27 cellular contexts compared by ENCODE assay signal in the genomic region with DNA sequence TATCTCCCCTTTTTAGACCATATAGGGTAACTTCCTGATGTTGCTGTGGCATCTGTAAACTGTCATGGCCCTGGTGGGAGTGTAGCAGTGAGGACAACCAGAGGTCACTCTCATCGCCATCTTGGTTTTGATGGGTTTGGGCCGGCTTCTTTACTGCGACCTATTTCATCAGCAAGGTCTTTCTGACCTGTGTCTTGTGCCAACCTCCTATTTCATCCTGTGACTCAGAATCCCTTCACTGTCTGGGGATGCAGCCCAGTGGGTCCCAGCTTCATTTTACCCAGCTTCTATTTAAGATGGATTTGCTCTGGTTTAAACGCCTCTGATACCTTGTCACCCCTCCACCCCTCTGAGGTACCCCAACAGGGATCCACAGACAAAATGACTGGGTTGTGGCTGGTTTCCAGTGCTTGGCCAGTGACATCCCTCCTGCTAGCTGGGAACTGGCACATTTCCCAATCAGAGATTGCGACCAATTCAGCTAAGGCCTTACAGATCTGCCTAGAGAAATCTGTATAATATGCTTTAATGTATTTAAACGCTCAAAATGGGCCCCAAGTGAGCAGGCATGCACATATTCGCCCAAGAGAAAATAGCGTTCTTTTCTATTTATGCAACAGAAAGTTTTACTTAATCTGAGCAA.
DNase-seq lines count a peak whose midpoint lies in the region; ATAC-seq lines count a peak whose summit lies in the region.
"Had no signal": no experiment of that assay in that cellular context is flagged by ENCODE, and none has a peak within 500 bp of the region (broad histone marks: within the 10 kb centered on the region; RNA-seq: fewer than 3 reads in every experiment).

No MANE protein-coding gene starts in this region.

- ATAC-seq in GM21529 (IDR thresholded peaks at IDR 0.05; ENCODE audit: unreplicated experiment) = no peak
- no peak for ATAC-seq in GM21526 (IDR thresholded peaks at IDR 0.05; ENCODE audit: low FRiP score, unreplicated experiment)
- ATAC-seq: activated T-cell treated with anti-CD3 and anti-CD28 coated beads, Interleukin-2, amount 50 U/mL, for 72 hours; naive thymus-derived CD4-positive, alpha-beta T cell; stimulated activated naive CD8-positive, alpha-beta T cell treated with anti-CD3 and anti-CD28 coated beads, Interleukin-15, Interleukin-2, amounts not matched to agents 100 U/mL and 50 U/mL, for 24 hours; T-helper 17 cell had no signal

- no peaks in the 10 kb centered on the region for H3K4me1 Mint-ChIP-seq in CD8-positive, alpha-beta memory T cell
- H3K4me1 Mint-ChIP-seq: activated CD4-positive, alpha-beta T cell treated with anti-CD3 and anti-CD28 coated beads, Interleukin-2, amount 10 ng/mL, durations not matched to agents 7 days and 5 days; mesothelial cell of epicardium; naive thymus-derived CD4-positive, alpha-beta T cell had no signal

- H3K27ac Mint-ChIP-seq in CD8-positive, alpha-beta memory T cell = no peak overlapping the region
- H3K27ac Mint-ChIP-seq: activated CD4-positive, alpha-beta T cell treated with anti-CD3 and anti-CD28 coated beads, Interleukin-2, amount 10 ng/mL, durations not matched to agents 7 days and 5 days; activated naive CD4-positive, alpha-beta T cell treated with anti-CD3 and anti-CD28 coated beads for 36 hours; activated T-cell treated with anti-CD3 and anti-CD28 coated beads, Interleukin-2, amount 50 U/mL, for 72 hours; mesothelial cell of epicardium; naive thymus-derived CD4-positive, alpha-beta T cell; T-helper 17 cell had no signal

- no peak overlapping the region for H3K4me3 ChIP-seq in HUES48 (ENCODE audit: low read depth, low read length)
- H3K4me3 ChIP-seq in CD8-positive, alpha-beta memory T cell (ENCODE audit: low read length) = no peak overlapping the region
- H3K4me3 ChIP-seq: cardiac muscle cell, psoas muscle, SK-N-MC, skin epidermis, thyroid gland had no signal

- H3K4me1 ChIP-seq in HUES48 (ENCODE audit: control insufficient read depth, insufficient read depth, low read length) = peaks cover 13% of the 10 kb centered on the region
- H3K4me1 ChIP-seq in CD8-positive, alpha-beta memory T cell (ENCODE audit: insufficient read depth, low read length) = no peaks in the 10 kb centered on the region
- H3K4me1 ChIP-seq: psoas muscle, thyroid gland had no signal

- DNase-seq in Ammon's horn (ENCODE audit: low spot score) = peak; percentile 57
- peak; percentile 70 for DNase-seq in cerebellum (ENCODE audit: low spot score)
- peak; percentile 11 for DNase-seq in midbrain (lab: John Stamatoyannopoulos, UW)
- no peak for DNase-seq in CD8-positive, alpha-beta memory T cell
- DNase-seq: ACHN; activated CD4-positive, alpha-beta T cell treated with anti-CD3 and anti-CD28 coated beads, Interleukin-2, amount 10 ng/mL, durations not matched to agents 7 days and 5 days; activated naive CD4-positive, alpha-beta T cell treated with anti-CD3 and anti-CD28 coated beads for 36 hours; activated T-cell treated with anti-CD3 and anti-CD28 coated beads, Interleukin-2, amount 50 U/mL, for 72 hours; amniotic stem cell; dermis blood vessel endothelial cell; naive thymus-derived CD4-positive, alpha-beta T cell; NCI-H1417 treated with DMSO at 0.1 percent for 48 hours; NCI-H2081; NCI-H446; NCI-H774; psoas muscle; stimulated activated naive CD8-positive, alpha-beta T cell treated with anti-CD3 and anti-CD28 coated beads, Interleukin-15, Interleukin-2, amounts not matched to agents 100 U/mL and 50 U/mL, for 24 hours; T-helper 17 cell; thyroid gland had no signal

- CTCF ChIA-PET in CD8-positive, alpha-beta memory T cell (lab: Charles Lee) = no interaction called here

- no peaks in the 10 kb centered on the region for H3K27me3 Mint-ChIP-seq in CD8-positive, alpha-beta memory T cell
- H3K27me3 Mint-ChIP-seq: activated CD4-positive, alpha-beta T cell treated with anti-CD3 and anti-CD28 coated beads, Interleukin-2, amount 10 ng/mL, durations not matched to agents 7 days and 5 days had no signal

- H3K4me3 Mint-ChIP-seq in CD8-positive, alpha-beta memory T cell = no peak overlapping the region
- H3K4me3 Mint-ChIP-seq: activated CD4-positive, alpha-beta T cell treated with anti-CD3 and anti-CD28 coated beads, Interleukin-2, amount 10 ng/mL, durations not matched to agents 7 days and 5 days; activated naive CD4-positive, alpha-beta T cell treated with anti-CD3 and anti-CD28 coated beads for 36 hours; activated T-cell treated with anti-CD3 and anti-CD28 coated beads, Interleukin-2, amount 50 U/mL, for 72 hours; mesothelial cell of epicardium; naive thymus-derived CD4-positive, alpha-beta T cell; T-helper 17 cell had no signal

- H3K27ac ChIP-seq in HUES48 (ENCODE audit: low read depth, low read length) = peak overlapping the region; percentile 77
- H3K27ac ChIP-seq in CD8-positive, alpha-beta memory T cell (ENCODE audit: low read depth, low read length) = no peak overlapping the region
- H3K27ac ChIP-seq: cardiac muscle cell, psoas muscle, SK-N-MC, skin epidermis, thyroid gland, VCaP had no signal

- POLR2A ChIA-PET in CD8-positive, alpha-beta memory T cell (lab: Charles Lee) = no interaction called here

- H3K27me3 ChIP-seq in HUES48 (ENCODE audit: control insufficient read depth, insufficient read depth, low read length) = no peaks in the 10 kb centered on the region
- H3K27me3 ChIP-seq in CD8-positive, alpha-beta memory T cell (ENCODE audit: insufficient read depth, low read length, poor library complexity, severe bottlenecking) = no peaks in the 10 kb centered on the region
- H3K27me3 ChIP-seq: cardiac muscle cell, thyroid gland had no signal

- no peaks in the 10 kb centered on the region for H3K36me3 Mint-ChIP-seq in CD8-positive, alpha-beta memory T cell
- H3K36me3 Mint-ChIP-seq: mesothelial cell of epicardium; naive thymus-derived CD4-positive, alpha-beta T cell had no signal

- H3K9ac ChIP-seq in HUES48 (ENCODE audit: low read depth, low read length) = no peak overlapping the region

- H3K36me3 ChIP-seq in HUES48 (ENCODE audit: control insufficient read depth, insufficient read depth, low read length) = no peaks in the 10 kb centered on the region
- no peaks in the 10 kb centered on the region for H3K36me3 ChIP-seq in CD8-positive, alpha-beta memory T cell (ENCODE audit: insufficient read depth, low read length)
- H3K36me3 ChIP-seq: cardiac muscle cell, thyroid gland had no signal

- peaks cover 8% of the 10 kb centered on the region; the same call in 1 of the 2 replicates for H3K9me3 ChIP-seq in HUES48 (ENCODE audit: control insufficient read depth, insufficient read depth, low read length)
- H3K9me3 ChIP-seq in CD8-positive, alpha-beta memory T cell (ENCODE audit: low read length) = no peaks in the 10 kb centered on the region
- H3K9me3 ChIP-seq: psoas muscle, thyroid gland had no signal

- peaks cover 0 to 1% (median 0%) of the 10 kb centered on the region in 5 donors for H3K9me3 Mint-ChIP-seq in CD8-positive, alpha-beta memory T cell
- H3K9me3 Mint-ChIP-seq: activated T-cell treated with anti-CD3 and anti-CD28 coated beads, Interleukin-2, amount 50 U/mL, for 72 hours; mesothelial cell of epicardium had no signal

Comparison
In these comparisons a context has a peak if more than half of its experiments do, and no peak if none do; other contexts are left out.
1. DNase-seq: peak in Ammon's horn (single experiment), cerebellum (single experiment) and midbrain (single experiment); none in CD8-positive, alpha-beta memory T cell (0 of 5).